Comparison of ENCODE assay signal across 8 cellular contexts in genomic region chr11:64925536-64926449, GRCh38. TPM values are rescaled to one million over a fixed set of nuclear protein-coding genes. Genes with fewer than 3 reads are reported as not detected.
DNase-seq lines count a peak whose midpoint lies in the region; ATAC-seq, FAIRE-seq and TF ChIP-seq lines count a peak whose summit lies in the region.

No MANE protein-coding gene starts in this region.

- H4K20me1 ChIP-seq in osteoblast (ENCODE audit: insufficient read depth, low read length) = no peaks in the 10 kb centered on the region

- H3K27ac ChIP-seq in CD4-positive, alpha-beta memory T cell (ENCODE audit: low read depth, low read length) = no peak overlapping the region
- H3K27ac ChIP-seq in Panc1 (ENCODE audit: low read length) (no peak overlapping the region), osteoblast (ENCODE audit: low read depth, low read length) (no peak overlapping the region)

- peak overlapping the region in 1 of 2 donors; percentile 61 for H3K4me3 ChIP-seq in CD4-positive, alpha-beta memory T cell (ENCODE audit: low read length in 2 of 2)
- H3K4me3 ChIP-seq in Panc1 (ENCODE audit: low read depth in 2 of 2, low read length in 2 of 2) (peak overlapping the region; percentile 73 to 90), osteoblast (ENCODE audit: insufficient read depth, low read length) (peak overlapping the region; percentile 97)

- no peaks in the 10 kb centered on the region for H3K9me3 ChIP-seq in CD4-positive, alpha-beta memory T cell (ENCODE audit: control insufficient read depth in 1 of 2, low read length in 2 of 2)
- H3K9me3 ChIP-seq in Panc1 (ENCODE audit: control insufficient read depth, insufficient read depth, low read depth, low read length) (no peaks in the 10 kb centered on the region), osteoblast (ENCODE audit: low read depth, low read length) (no peaks in the 10 kb centered on the region)

- no peaks in the 10 kb centered on the region for H3K27me3 ChIP-seq in CD4-positive, alpha-beta memory T cell (ENCODE audit: insufficient read depth, low read length)
- H3K27me3 ChIP-seq in Panc1 (ENCODE audit: control insufficient read depth, insufficient read depth, low read length) (no peaks in the 10 kb centered on the region), osteoblast (ENCODE audit: insufficient read depth, low read length) (no peaks in the 10 kb centered on the region)

- ATAC-seq in Panc1 = no peak

- H3K9me3 Mint-ChIP-seq in CD4-positive, alpha-beta memory T cell = no peaks in the 10 kb centered on the region
- no peaks in the 10 kb centered on the region for H3K9me3 Mint-ChIP-seq in endothelial cell (ENCODE audit: unreplicated experiment)

- FAIRE-seq in GM19239 (lab: Jason Lieb, UNC) = no peak

- DNase-seq in CD4-positive, alpha-beta memory T cell = no peak
- no peak for DNase-seq in Panc1 (ENCODE audit: low read depth, low spot score)
- no peak for DNase-seq in endothelial cell (ENCODE audit: low spot score)
- peak; percentile 72 for DNase-seq in osteoblast (ENCODE audit: insufficient read length, low spot score, missing footprints)
- DNase-seq in C1 segment of cervical spinal cord (lab: John Stamatoyannopoulos, UW) = no peak
- no peak for DNase-seq in GM19239 (ENCODE audit: insufficient read length, low spot score)
- DNase-seq in mesenteric fat pad (ENCODE audit: low spot score) = no peak
- DNase-seq in stimulated activated CD4-positive, alpha-beta T cell treated with anti-CD3 and anti-CD28 coated beads, Interleukin-15, amount 100 ng/mL, for 24 hours = no peak

- H3K4me1 ChIP-seq in CD4-positive, alpha-beta memory T cell (ENCODE audit: insufficient read depth, low read length) = peaks cover 20% of the 10 kb centered on the region
- peaks cover 8% of the 10 kb centered on the region; the same call in 1 of the 2 replicates for H3K4me1 ChIP-seq in Panc1 (ENCODE audit: control insufficient read depth, insufficient read depth, low read length)
- peaks cover 9% of the 10 kb centered on the region for H3K4me1 ChIP-seq in osteoblast (ENCODE audit: insufficient read depth, low read length)

- POLR2A ChIA-PET in CD4-positive, alpha-beta memory T cell (lab: Charles Lee; ENCODE audit: partially characterized antibody) = interaction anchor here (1.0 to 5.7 kb wide), 9 partner anchors 10 to 196 kb away, joined by 3 to 46 read pairs (median 10); partner anchors contain the start of genes ARL2, ATG2A, FAU and MAP4K2
- POLR2A ChIA-PET in Panc1 (lab: Charles Lee) = no interaction called here

- peaks cover 9 to 15% (median 11%) of the 10 kb centered on the region in 4 donors for H3K4me1 Mint-ChIP-seq in CD4-positive, alpha-beta memory T cell
- H3K4me1 Mint-ChIP-seq in endothelial cell (ENCODE audit: unreplicated experiment) = no peaks in the 10 kb centered on the region

- CTCF ChIA-PET in CD4-positive, alpha-beta memory T cell (lab: Charles Lee; ENCODE audit: partially characterized antibody) = interaction anchor here (1.0 kb wide), 1 partner anchor 46 kb away, joined by 4 read pairs; the partner anchor contains the start of gene MAJIN
- CTCF ChIA-PET in Panc1 (lab: Charles Lee) = interaction anchor here (0.7 kb wide), 1 partner anchor 71 kb away, joined by 7 read pairs; the partner anchor contains the start of gene BATF2

- no peaks in the 10 kb centered on the region for H3K27me3 Mint-ChIP-seq in CD4-positive, alpha-beta memory T cell
- peaks cover 5% of the 10 kb centered on the region for H3K27me3 Mint-ChIP-seq in endothelial cell (ENCODE audit: unreplicated experiment)

- intact Hi-C loops in CD4-positive, alpha-beta memory T cell (cut with micrococcal nuclease) = loop anchor here (2.0 kb wide), 1 partner anchor 187 kb away; no protein-coding TSS in a partner anchor
- intact Hi-C loops in Panc1 (cut with micrococcal nuclease; ENCODE audit: unreplicated experiment) = no loop called here

- peak overlapping the region in 6 of 7 donors; percentile 46 to 94 (median 89) for H3K27ac Mint-ChIP-seq in CD4-positive, alpha-beta memory T cell
- no peak overlapping the region for H3K27ac Mint-ChIP-seq in endothelial cell (ENCODE audit: unreplicated experiment)

- peaks cover 11% of the 10 kb centered on the region for H3K36me3 ChIP-seq in CD4-positive, alpha-beta memory T cell (ENCODE audit: insufficient read depth, low read length)
- H3K36me3 ChIP-seq in Panc1 (ENCODE audit: control insufficient read depth, insufficient read depth, low read length) (no peaks in the 10 kb centered on the region; the same call in 1 of the 2 replicates), osteoblast (ENCODE audit: insufficient read depth, low read length) (peaks cover 18% of the 10 kb centered on the region)

- peaks cover 12 to 27% of the 10 kb centered on the region in 2 donors for H3K36me3 Mint-ChIP-seq in CD4-positive, alpha-beta memory T cell
- peaks cover 12% of the 10 kb centered on the region for H3K36me3 Mint-ChIP-seq in endothelial cell (ENCODE audit: low read depth, unreplicated experiment)

- peak overlapping the region; percentile 96 for H3K4me2 ChIP-seq in osteoblast (ENCODE audit: insufficient read depth, low read length)

- no TSS peak for BruUV-seq in Panc1 (replicated peaks; lab: Mats Ljungman, UMichigan)

- H2AFZ ChIP-seq in osteoblast (ENCODE audit: low read length) = no peak overlapping the region

- in situ Hi-C loops in Panc1 (cut with HindIII; ENCODE audit: low pct_unique_long_range_greater_than_20kb, low sequenced_read_pairs) = no loop called here

- peak overlapping the region; percentile 62 to 93 (median 88) for H3K4me3 Mint-ChIP-seq in CD4-positive, alpha-beta memory T cell
- peak overlapping the region; percentile 93 for H3K4me3 Mint-ChIP-seq in endothelial cell (ENCODE audit: unreplicated experiment)

- TF ChIP-seq CTCF in Panc1 (IDR thresholded peaks at IDR 0.05) (no peak), endothelial cell (IDR thresholded peaks at IDR 0.05; ENCODE audit: unreplicated experiment) (no peak), osteoblast (IDR thresholded peaks at IDR 0.05; ENCODE audit: extremely low read depth, low read depth, low read length) (no peak)

- peaks cover 20% of the 10 kb centered on the region for H3K79me2 ChIP-seq in osteoblast (ENCODE audit: insufficient read depth, low read length)

RNA-seq across cellular contexts. Expression of gene PPP2R5B, which starts 1.3 kb away (rescaled TPM):
- 10 to 100 TPM; 14.0 to 15.8 TPM for total RNA-seq in CD4-positive, alpha-beta memory T cell
- 1 to 10 TPM; 5.6 to 8.8 TPM for polyA plus RNA-seq in CD4-positive, alpha-beta memory T cell
- 14.0 TPM for total RNA-seq in Panc1 (2021; ENCODE audit: unreplicated experiment)
- 21.5 TPM for polyA plus RNA-seq in Panc1 (2012; ENCODE audit: insufficient read length)
- 13.3 TPM for total RNA-seq in endothelial cell (ENCODE audit: unreplicated experiment)
- total RNA-seq in osteoblast = 6.2 and 6.8 TPM in 2 replicates
- total RNA-seq in mesenteric fat pad = 28.3 TPM

RNA-seq across cellular contexts. Expression of gene ATG2A, which starts 8.8 kb away (rescaled TPM):
- 10 to 100 TPM; 45.7 to 47.3 TPM for total RNA-seq in CD4-positive, alpha-beta memory T cell
- polyA plus RNA-seq in CD4-positive, alpha-beta memory T cell = 1 to 10 TPM; 4.1 to 6.3 TPM
- total RNA-seq in Panc1 (2021; ENCODE audit: unreplicated experiment) (28.8 TPM), endothelial cell (ENCODE audit: unreplicated experiment) (22.4 TPM), osteoblast (20.0 and 25.7 TPM in 2 replicates), mesenteric fat pad (22.2 TPM)
- polyA plus RNA-seq in Panc1 (2012; ENCODE audit: insufficient read length) = 32.7 TPM

RNA-seq across cellular contexts. Expression of gene GPHA2, which starts 9.9 kb away (rescaled TPM):
- under 1 TPM in 1 of 2 experiments, not detected in 1; 0.47 TPM for total RNA-seq in CD4-positive, alpha-beta memory T cell
- polyA plus RNA-seq in CD4-positive, alpha-beta memory T cell = not detected
- total RNA-seq in Panc1 (2021; ENCODE audit: unreplicated experiment) (not detected), endothelial cell (ENCODE audit: unreplicated experiment) (not detected), osteoblast (not detected in 2 replicates), mesenteric fat pad (not detected)
- not detected for polyA plus RNA-seq in Panc1 (2012; ENCODE audit: insufficient read length)

RNA-seq across cellular contexts. Expression of gene MAJIN, which starts 46.1 kb away (rescaled TPM):
- under 1 TPM; 0.44 to 0.91 TPM for total RNA-seq in CD4-positive, alpha-beta memory T cell
- polyA plus RNA-seq in CD4-positive, alpha-beta memory T cell = not detected
- total RNA-seq in Panc1 (2021; ENCODE audit: unreplicated experiment) (not detected), endothelial cell (ENCODE audit: unreplicated experiment) (not detected), osteoblast (not detected in 2 replicates), mesenteric fat pad (not detected)
- 0.53 TPM for polyA plus RNA-seq in Panc1 (2012; ENCODE audit: insufficient read length)

RNA-seq across cellular contexts. Expression of gene EHD1, which starts 47.4 kb away (rescaled TPM):
- 100 to 1,000 TPM; 268 to 279 TPM for total RNA-seq in CD4-positive, alpha-beta memory T cell
- polyA plus RNA-seq in CD4-positive, alpha-beta memory T cell = 100 to 1,000 TPM; 125 to 200 TPM
- total RNA-seq in Panc1 (2021; ENCODE audit: unreplicated experiment) = 186 TPM
- polyA plus RNA-seq in Panc1 (2012; ENCODE audit: insufficient read length) = 280 TPM
- 84.0 TPM for total RNA-seq in endothelial cell (ENCODE audit: unreplicated experiment)
- 51.3 and 51.4 TPM in 2 replicates for total RNA-seq in osteoblast
- total RNA-seq in mesenteric fat pad = 95.0 TPM
